In the genomic region with DNA sequence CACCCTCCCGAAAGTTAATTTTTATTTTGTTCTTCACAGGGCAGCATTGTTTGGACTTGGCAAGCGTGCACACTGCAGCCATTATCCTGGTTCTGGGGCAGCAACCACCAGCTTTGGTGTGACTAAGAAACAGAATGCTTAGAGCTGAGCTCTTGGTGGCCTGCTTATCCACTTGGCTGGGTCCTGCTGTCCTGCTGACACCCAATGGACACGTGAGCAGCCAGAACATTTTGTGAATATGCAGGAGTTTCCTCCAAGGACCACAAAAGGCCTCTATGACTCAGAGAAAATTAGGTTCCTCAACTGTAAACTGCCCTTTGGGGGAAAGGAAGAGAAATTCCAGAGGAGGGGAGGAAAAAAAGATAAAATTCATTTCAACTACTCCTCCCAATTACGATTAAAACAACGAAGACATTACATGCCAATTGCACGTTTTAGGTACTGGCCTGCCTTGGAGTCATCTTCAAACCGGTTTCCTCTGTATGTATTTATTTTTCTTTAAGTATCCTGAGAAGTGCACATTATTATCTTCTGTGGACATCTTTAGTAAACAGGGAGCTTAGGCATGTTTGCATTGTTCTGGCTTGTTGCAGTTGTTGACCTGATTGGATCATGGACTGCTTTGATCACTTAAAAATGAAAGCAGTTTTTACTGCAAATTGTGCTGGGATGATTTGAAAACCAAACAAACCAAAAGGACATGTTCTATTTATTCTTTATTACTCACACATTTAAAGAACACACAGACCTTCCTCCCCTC, we compare ENCODE assay signal across 11 cellular contexts.
DNase-seq lines count a peak whose midpoint lies in the region; ATAC-seq lines count a peak whose summit lies in the region.
"Had no signal": no experiment of that assay in that cellular context is flagged by ENCODE, and none has a peak within 500 bp of the region (broad histone marks: within the 10 kb centered on the region; RNA-seq: fewer than 3 reads in every experiment).

No MANE protein-coding gene starts in this region.

- H3K27ac Mint-ChIP-seq in activated naive CD4-positive, alpha-beta T cell treated with anti-CD3 and anti-CD28 coated beads, Interleukin-2, amount 50 U/mL, for 72 hours, result no peak overlapping the region

- H3K36me3 Mint-ChIP-seq in activated naive CD4-positive, alpha-beta T cell treated with anti-CD3 and anti-CD28 coated beads, Interleukin-2, amount 50 U/mL, for 72 hours, result peaks cover 8 to 10% of the 10 kb centered on the region in 2 donors

- H3K9me3 Mint-ChIP-seq in activated naive CD4-positive, alpha-beta T cell treated with anti-CD3 and anti-CD28 coated beads, Interleukin-2, amount 50 U/mL, for 72 hours, result peaks cover 8 to 15% of the 10 kb centered on the region in 2 donors

- DNase-seq in DMS53 treated with DMSO at 0.1 percent for 48 hours (lab: John Stamatoyannopoulos, UW; ENCODE audit: unreplicated experiment) (peak; percentile 93), NOMO-1 (lab: John Stamatoyannopoulos, UW; ENCODE audit: unreplicated experiment in 2 of 2) (peak; percentile 11 to 16), fibroblast of gingiva (ENCODE audit: low read depth) (peak; percentile 78), occipital lobe (lab: John Stamatoyannopoulos, UW) (peak; percentile 70)
- DNase-seq in activated CD4-positive, alpha-beta T cell treated with anti-CD3 and anti-CD28 coated beads for 4 hours, result no peak
- DNase-seq in activated naive CD4-positive, alpha-beta T cell treated with anti-CD3 and anti-CD28 coated beads, Interleukin-2, amount 50 U/mL, for 72 hours (ENCODE audit: low spot score in 2 of 2), result no peak
- DNase-seq: cortex of kidney, GF-D8, retina had no signal

- ATAC-seq in activated naive CD4-positive, alpha-beta T cell treated with anti-CD3 and anti-CD28 coated beads, Interleukin-2, amount 50 U/mL, for 72 hours, result no peak
- ATAC-seq in GM18520 (IDR thresholded peaks at IDR 0.05; ENCODE audit: unreplicated experiment), result no peak
- no peak for ATAC-seq in HG02623 (IDR thresholded peaks at IDR 0.05; ENCODE audit: unreplicated experiment)

Comparison
In these comparisons a context has a peak if more than half of its experiments do, and no peak if none do; other contexts are left out.
1. DNase-seq: peak in DMS53 treated with DMSO at 0.1 percent for 48 hours (single experiment), NOMO-1 (2 of 2), fibroblast of gingiva (single experiment) and occipital lobe (single experiment); none in activated CD4-positive, alpha-beta T cell treated with anti-CD3 and anti-CD28 coated beads for 4 hours (0 of 2) and activated naive CD4-positive, alpha-beta T cell treated with anti-CD3 and anti-CD28 coated beads, Interleukin-2, amount 50 U/mL, for 72 hours (0 of 2).